8 cellular contexts compared by ENCODE assay signal in genomic region chr14:68790656-68791077, GRCh38. TPM values are rescaled to one million over a fixed set of nuclear protein-coding genes. Genes with fewer than 3 reads are reported as not detected.
DNase-seq lines count a peak whose midpoint lies in the region; ATAC-seq, FAIRE-seq and TF ChIP-seq lines count a peak whose summit lies in the region.

No MANE protein-coding gene starts in this region.

- H3K36me3 Mint-ChIP-seq in GM23338 (ENCODE audit: low read depth), result peaks cover 79% of the 10 kb centered on the region

- peak overlapping the region; percentile 97 to 100 for H3K9ac ChIP-seq in colonic mucosa (ENCODE audit: low read depth in 2 of 2, low read length in 2 of 2)

- peaks cover 12% of the 10 kb centered on the region; the same call in 1 of the 2 replicates for H3K4me1 ChIP-seq in GM23338 (ENCODE audit: insufficient read depth)
- H3K4me1 ChIP-seq in colonic mucosa, result no peaks in the 10 kb centered on the region
- H3K4me1 ChIP-seq in urinary bladder (ENCODE audit: insufficient read depth), result no peaks in the 10 kb centered on the region

- no peak for DNase-seq in GM23338 (ENCODE audit: low spot score)
- peak; percentile 43 for DNase-seq in colonic mucosa
- DNase-seq in myocyte (ENCODE audit: low read depth), result peak; percentile 41
- DNase-seq in EL, result no peak
- no peak for DNase-seq in GM12891 (ENCODE audit: insufficient read length, low spot score)

- peaks cover 57% of the 10 kb centered on the region for H3K79me2 ChIP-seq in GM23338 (replicated peaks; ENCODE audit: insufficient read depth)

- H3K4me3 ChIP-seq in GM23338, result peak overlapping the region; percentile 92
- H3K4me3 ChIP-seq in colonic mucosa, result peak overlapping the region; percentile 74
- H3K4me3 ChIP-seq in urinary bladder (ENCODE audit: low read depth, low read length), result peak overlapping the region; percentile 98

- TF ChIP-seq CTCF in GM23338 (conservative IDR thresholded peaks at IDR 0.05; ENCODE audit: low read depth in 2 of 2), result no peak
- TF ChIP-seq CTCF in colonic mucosa (IDR thresholded peaks at IDR 0.05), result no peak

- H3K27ac Mint-ChIP-seq in GM23338, result peak overlapping the region; percentile 100

- H3K36me3 ChIP-seq in GM23338 (ENCODE audit: insufficient read depth) (peaks cover 28% of the 10 kb centered on the region), colonic mucosa (no peaks in the 10 kb centered on the region), urinary bladder (ENCODE audit: insufficient read depth) (peaks cover 12% of the 10 kb centered on the region)

- H3K27me3 ChIP-seq in GM23338 (ENCODE audit: insufficient read depth) (no peaks in the 10 kb centered on the region), colonic mucosa (no peaks in the 10 kb centered on the region)

- H3F3A ChIP-seq in GM23338 (replicated peaks; ENCODE audit: low read depth), result peaks cover 42% of the 10 kb centered on the region

- ATAC-seq in GM23338 (no peak), HG03108 (IDR thresholded peaks at IDR 0.05; ENCODE audit: unreplicated experiment) (no peak)
- ATAC-seq in activated CD4-positive, CD25-positive, alpha-beta regulatory T cell treated with anti-CD3 and anti-CD28 coated beads, Interleukin-2, amount 50 U/mL, for 24 hours, result peak; percentile 13 to 21

- 2% methylated on average over 8 of the region's 8 CpGs for WGBS in urinary bladder

- peaks cover 5% of the 10 kb centered on the region for H3K9me2 ChIP-seq in GM23338 (ENCODE audit: insufficient read depth)

- no peak for FAIRE-seq in GM12891 (lab: Jason Lieb, UNC)

- H4K20me1 ChIP-seq in GM23338 (replicated peaks; ENCODE audit: insufficient read depth), result peaks cover 18% of the 10 kb centered on the region

- peaks cover 69% of the 10 kb centered on the region for H3K27me3 Mint-ChIP-seq in GM23338 (ENCODE audit: insufficient read depth, low read depth, poor library complexity)

- H3K9me3 Mint-ChIP-seq in GM23338, result peaks cover 15% of the 10 kb centered on the region

- peak overlapping the region; percentile 89 for H3K27ac ChIP-seq in GM23338 (ENCODE audit: low read depth)
- H3K27ac ChIP-seq in colonic mucosa, result peak overlapping the region; percentile 100
- peak overlapping the region; percentile 94 for H3K27ac ChIP-seq in urinary bladder (ENCODE audit: low read depth)

- no peak overlapping the region for H2AFZ ChIP-seq in GM23338

- H3K9me3 ChIP-seq in colonic mucosa, result no peaks in the 10 kb centered on the region

- H3K4me1 Mint-ChIP-seq in GM23338, result peaks cover 41% of the 10 kb centered on the region

- peak overlapping the region; percentile 95 for H3K4me3 Mint-ChIP-seq in GM23338

- intact Hi-C loops in colonic mucosa (cut with DNase I), result loop anchor here (10.0 kb wide), 1 partner anchor 266 kb away; no protein-coding TSS in a partner anchor

- TF ChIP-seq POLR2A in GM12891 (IDR thresholded peaks at IDR 0.05; ENCODE audit: low read depth, low read length), result no peak

- peak overlapping the region; percentile 97 for H3K4me2 ChIP-seq in GM23338

TF ChIP-seq in GM12891, 5 proteins besides CTCF, POLR2A, EP300 and RAD21:
- TF ChIP-seq POLR2AphosphoS5 (IDR thresholded peaks at IDR 0.05; ENCODE audit: low read depth, low read length) (no peak), PAX5 (IDR thresholded peaks at IDR 0.05; ENCODE audit: insufficient read depth, low read length, severe bottlenecking) (no peak), SPI1 (IDR thresholded peaks at IDR 0.05; ENCODE audit: low read depth, low read length) (no peak), POU2F2 (IDR thresholded peaks at IDR 0.05; ENCODE audit: low read depth, low read length) (no peak), TAF1 (IDR thresholded peaks at IDR 0.05; ENCODE audit: low read depth, low read length) (no peak)

RNA-seq across cellular contexts. Expression of gene ZFP36L1, which starts 2.2 kb away (rescaled TPM):
- total RNA-seq in GM23338 (2014; rRNA removed; shearing (Covaris generic)), result 108 and 148 TPM in 2 replicates
- polyA plus RNA-seq in GM23338 (2016; fragmentation: Nextera tagmentation; extraction: Ambion mirVana) (359 and 382 TPM in 2 replicates), urinary bladder (653 TPM)
- total RNA-seq in colonic mucosa (100 to 1,000 TPM in 1 of 2 donors, 10 to 100 TPM in 1; 97.0 to 123 TPM), myocyte (194 and 260 TPM in 2 replicates), urinary bladder (82.2 TPM)
- polyA plus RNA-seq in myocyte (2012), result 234 TPM
- 48.8 TPM for polyA plus RNA-seq in GM12891 (2012; ENCODE audit: low read depth, missing spikeins)

Comparison
In these comparisons a context has a peak if more than half of its experiments do, and no peak if none do; other contexts are left out.
1. ATAC-seq: peak in activated CD4-positive, CD25-positive, alpha-beta regulatory T cell treated with anti-CD3 and anti-CD28 coated beads, Interleukin-2, amount 50 U/mL, for 24 hours (2 of 2); none in GM23338 (single experiment) and HG03108 (single experiment).
2. DNase-seq: peak in colonic mucosa (single experiment) and myocyte (single experiment); none in GM23338 (single experiment), EL (single experiment) and GM12891 (single experiment).
3. Peak in every context shown above with its lines, with median percentiles within 50 percentile points of each other: H3K27ac ChIP-seq and H3K4me3 ChIP-seq.